ENCODE assay signal across 7 cellular contexts in the genomic region with DNA sequence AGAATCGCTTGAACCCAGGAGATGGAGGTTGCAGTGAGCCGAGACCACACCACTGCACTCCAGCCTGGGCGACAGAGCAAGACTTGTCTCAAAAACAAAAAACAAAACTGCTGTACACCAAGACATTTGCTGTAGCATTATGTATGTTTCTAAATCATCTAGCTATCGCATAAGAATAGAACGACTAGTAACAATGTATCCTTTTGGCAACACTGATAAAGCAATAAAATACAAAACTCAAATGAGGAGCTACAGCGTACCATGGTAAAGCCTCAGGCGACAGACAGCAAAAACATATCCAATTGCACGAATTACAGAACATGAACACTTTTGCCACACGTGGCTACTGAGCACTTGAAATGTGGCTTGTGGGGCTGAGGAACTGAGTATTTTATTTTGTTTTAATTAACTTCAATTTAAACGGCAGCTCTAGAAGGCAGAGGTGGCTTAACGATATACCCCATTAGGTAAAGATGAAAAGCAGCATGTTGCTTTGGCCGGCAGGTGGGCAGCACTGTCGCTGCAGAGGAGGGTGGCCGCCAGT. TPM values are rescaled to one million over a fixed set of nuclear protein-coding genes. Genes with fewer than 3 reads are reported as not detected.
A peak's percentile ranks its signal among the peaks of the same experiment; 100 is the strongest.
DNase-seq lines count a peak whose midpoint lies in the region; ATAC-seq and TF ChIP-seq lines count a peak whose summit lies in the region.

No MANE protein-coding gene starts in this region.

- POLR2A ChIA-PET in RWPE1 (lab: Yijun Ruan, JAX; ENCODE audit: low non-redundant PET), result no interaction called here

- in situ Hi-C loops in HAP-1 (cut with MboI; ENCODE audit: low sequenced_read_pairs), result no loop called here

- WGBS in esophagus squamous epithelium, 2 donors, result 46 to 55% methylated on average over 14 of the region's 14 CpGs

- peak overlapping the region; percentile 89 for H3K27ac ChIP-seq in RWPE1
- no peak overlapping the region for H3K27ac ChIP-seq in esophagus squamous epithelium
- H3K27ac ChIP-seq in skin epidermis, result peak overlapping the region in 5 of 21 experiments; percentile 16 to 96 (median 58)

- intact Hi-C loops in esophagus squamous epithelium (cut with DNase I), result no loop called here

- H3K4me3 ChIP-seq in HAP-1 (peak overlapping the region; percentile 100), esophagus squamous epithelium (peak overlapping the region in 3 of 4 donors; percentile 69 to 97 (median 96)), skin epidermis (peak overlapping the region; percentile 54 to 92 (median 69))

- DNase-seq in HAP-1 (ENCODE audit: low spot score in 2 of 2) (peak in 1 of 2 experiments; percentile 11), RWPE1 (ENCODE audit: low spot score) (no peak), esophagus squamous epithelium (lab: John Stamatoyannopoulos, UW) (no peak), NCI-H2227 treated with DMSO at 0.1 percent for 48 hours (lab: John Stamatoyannopoulos, UW) (no peak)
- DNase-seq in activated effector memory CD4-positive, alpha-beta T cell treated with anti-CD3 and anti-CD28 coated beads, Interleukin-2, amount 50 U/mL, for 16 hours, result no peak

- H3K27me3 ChIP-seq in HAP-1 (ENCODE audit: low read depth) (no peaks in the 10 kb centered on the region), esophagus squamous epithelium (no peaks in the 10 kb centered on the region)

- peaks cover 3% of the 10 kb centered on the region; the same call in 1 of the 2 replicates for H3K4me1 ChIP-seq in HAP-1
- peaks cover 26 to 64% (median 46%) of the 10 kb centered on the region in 3 donors for H3K4me1 ChIP-seq in esophagus squamous epithelium

- TF ChIP-seq POLR2A in esophagus squamous epithelium (IDR thresholded peaks at IDR 0.05), result no peak

- TF ChIP-seq CTCF in RWPE1 (conservative IDR thresholded peaks at IDR 0.05; ENCODE audit: low read depth) (no peak), esophagus squamous epithelium (IDR thresholded peaks at IDR 0.05) (no peak)

- CTCF ChIA-PET in RWPE1 (lab: Yijun Ruan, JAX), result interaction anchor here (0.6 kb wide), 1 partner anchor 99 kb away, joined by 3 read pairs; no protein-coding TSS in a partner anchor

- ATAC-seq in HG02642 (IDR thresholded peaks at IDR 0.05; ENCODE audit: poor library complexity, unreplicated experiment), result no peak

- H3K36me3 ChIP-seq in HAP-1 (replicated peaks) (peaks cover 31% of the 10 kb centered on the region), esophagus squamous epithelium (peaks cover 0 to 46% (median 8%) of the 10 kb centered on the region in 3 donors)

- H3K9me3 ChIP-seq in HAP-1 (no peaks in the 10 kb centered on the region), esophagus squamous epithelium (no peaks in the 10 kb centered on the region)

RNA-seq across cellular contexts. Expression of a gene that starts 2.3 kb away (rescaled TPM):
- total RNA-seq in esophagus squamous epithelium, result 10 to 100 TPM; 20.3 to 44.3 (median 32.2) TPM

RNA-seq across cellular contexts. Expression of a gene that starts 8.6 kb away (rescaled TPM):
- total RNA-seq in esophagus squamous epithelium, result 10 to 100 TPM; 18.2 to 46.3 (median 35.6) TPM

RNA-seq across cellular contexts. Expression of a gene that starts 19.0 kb away (rescaled TPM):
- 1 to 10 TPM in 3 of 4 donors, under 1 TPM in 1; 0.19 to 6.9 (median 2.3) TPM for total RNA-seq in esophagus squamous epithelium

RNA-seq across cellular contexts. Expression of a gene that starts 27.7 kb away (rescaled TPM):
- 1 to 10 TPM; 2.4 to 5.7 (median 3.5) TPM for total RNA-seq in esophagus squamous epithelium

RNA-seq across cellular contexts. Expression of a gene that starts 41.7 kb away (rescaled TPM):
- 10 to 100 TPM; 23.9 to 36.3 (median 27.0) TPM for total RNA-seq in esophagus squamous epithelium
